ENCODE assay signal across 16 cellular contexts in genomic region chr11:131750152-131750551, GRCh38.
"Had no signal": no experiment of that assay in that cellular context is flagged by ENCODE, and none has a peak within 500 bp of the region (broad histone marks: within the 10 kb centered on the region; RNA-seq: fewer than 3 reads in every experiment).

No MANE protein-coding gene starts in this region.

- DNase-seq: cortex of kidney; dorsolateral prefrontal cortex; effector CD8-positive, alpha-beta T cell; foreskin melanocyte; heart left ventricle; hippocampal formation; left colon; left ventricle myocardium superior; mesenchymal stem cell; naive B cell; stimulated activated CD4-positive, alpha-beta T cell treated with anti-CD3 and anti-CD28 coated beads, Interleukin-4, amount 100 ng/mL, for 1 hour; stimulated activated CD8-positive, alpha-beta memory T cell treated with anti-CD3 and anti-CD28 coated beads, Interleukin-4, amount 100 ng/mL, for 48 hours; stimulated activated naive CD8-positive, alpha-beta T cell treated with anti-CD3 and anti-CD28 coated beads, Interleukin-15, Interleukin-2, amounts not matched to agents 100 U/mL and 50 U/mL, for 24 hours; thyroid gland had no signal

- H3K27ac ChIP-seq: dorsolateral prefrontal cortex, heart left ventricle, suprapubic skin, thyroid gland had no signal

- H3K4me1 ChIP-seq: suprapubic skin, thyroid gland had no signal

- H3K36me3 ChIP-seq: heart left ventricle, suprapubic skin, thyroid gland had no signal

- H3K9me3 ChIP-seq: heart left ventricle, suprapubic skin, thyroid gland had no signal

- H3K27me3 ChIP-seq: dorsolateral prefrontal cortex, suprapubic skin, thyroid gland had no signal

- H3K4me3 ChIP-seq: dorsolateral prefrontal cortex, heart left ventricle, lung, suprapubic skin, thyroid gland had no signal
